7 cellular contexts compared by ENCODE assay signal in the genomic region with DNA sequence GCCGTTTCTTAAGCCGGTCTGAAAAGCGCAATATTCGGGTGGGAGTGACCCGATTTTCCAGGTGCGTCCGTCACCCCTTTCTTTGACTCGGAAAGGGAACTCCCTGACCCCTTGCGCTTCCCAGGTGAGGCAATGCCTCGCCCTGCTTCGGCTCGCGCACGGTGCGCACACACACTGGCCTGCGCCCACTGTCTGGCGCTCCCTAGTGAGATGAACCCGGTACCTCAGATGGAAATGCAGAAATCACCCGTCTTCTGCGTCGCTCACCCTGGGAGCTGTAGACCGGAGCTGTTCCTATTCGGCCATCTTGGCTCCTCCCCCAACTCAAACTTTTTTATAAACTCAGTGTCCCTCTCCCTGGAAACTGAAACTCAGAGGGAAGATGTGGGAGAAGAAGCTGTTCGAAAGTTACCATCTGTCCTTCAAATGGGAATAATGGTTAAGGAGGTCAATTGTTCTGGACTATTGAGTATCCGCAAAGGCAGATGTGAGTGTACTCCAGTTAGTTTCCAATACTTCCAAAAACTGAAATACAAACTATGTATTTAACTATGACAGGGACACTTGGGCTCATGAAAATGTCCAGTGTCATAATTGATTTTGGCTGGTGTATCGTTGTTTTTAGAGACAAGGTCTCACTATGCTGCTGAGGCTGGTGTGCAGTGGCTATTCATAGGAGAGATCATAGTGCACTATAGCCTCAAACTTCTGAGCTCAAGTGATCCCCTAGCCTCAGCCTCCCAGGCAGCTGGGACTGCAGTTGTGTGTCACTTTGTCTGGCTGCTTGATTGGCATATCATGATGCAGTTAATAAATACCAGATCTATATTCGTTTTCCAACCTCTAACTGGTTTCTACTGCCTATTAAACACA.
DNase-seq lines count a peak whose midpoint lies in the region; FAIRE-seq and TF ChIP-seq lines count a peak whose summit lies in the region.
"Not testable (repeated sequence)": the region's sequence is repeated elsewhere in the genome, so short reads cannot be mapped to it uniquely, and the experiment has no call there.

No MANE protein-coding gene starts in this region.

- H2BK120ac ChIP-seq in H9 (ENCODE audit: low read depth, low read length, poor library complexity, severe bottlenecking) = not testable (repeated sequence)
- peak overlapping the region; percentile 60 for H2BK120ac ChIP-seq in H1 (replicated peaks; ENCODE audit: low read depth, low read length)

- H3K4me3 ChIP-seq in CD8-positive, alpha-beta memory T cell (ENCODE audit: low read length) = not testable (repeated sequence)
- H3K4me3 ChIP-seq in H1 (ENCODE audit: extremely low read depth in 1 of 4, insufficient read depth in 2 of 4, low read depth in 3 of 4, low read length in 4 of 4) (peak overlapping the region in 2 of 4 experiments; percentile 22 to 29; a peak in 2 of 8 replicates), iPS-15b (ENCODE audit: low read depth, low read length) (peak overlapping the region; percentile 35)

- not testable (repeated sequence) for H3K9me3 Mint-ChIP-seq in CD8-positive, alpha-beta memory T cell; H9; mesothelial cell of epicardium

- H3K4me1 Mint-ChIP-seq in CD8-positive, alpha-beta memory T cell; H9; mesothelial cell of epicardium: not testable (repeated sequence)

- H3K4ac ChIP-seq in H9 (ENCODE audit: low read depth, low read length); H1 (replicated peaks; ENCODE audit: insufficient read length, low read depth, low read length): not testable (repeated sequence)

- H2AFZ ChIP-seq in H9 (ENCODE audit: low read length) = peak overlapping the region; percentile 92
- H2AFZ ChIP-seq in H1 (ENCODE audit: low read length) = not testable (repeated sequence)

- not testable (repeated sequence) for H3K23me2 ChIP-seq in H9 (ENCODE audit: insufficient read length, low read depth, low read length, poor library complexity, severe bottlenecking); H1 (ENCODE audit: low read depth, low read length)

- CTCF ChIA-PET in CD8-positive, alpha-beta memory T cell (lab: Charles Lee) = not testable (repeated sequence)
- CTCF ChIA-PET in H1 (lab: Charles Lee; ENCODE audit: partially characterized antibody) = interaction anchor here (0.6 to 1.5 kb wide), 4 partner anchors 11 to 419 kb away, joined by 3 to 5 read pairs (median 3); no protein-coding TSS in a partner anchor

- not testable (repeated sequence) for H3K23ac ChIP-seq in H9 (ENCODE audit: insufficient read length, low read depth, low read length); H1 (ENCODE audit: insufficient read length)

- not testable (repeated sequence) for H3K14ac ChIP-seq in H9 (ENCODE audit: insufficient read depth, low read length); H1 (ENCODE audit: insufficient read length)

- not testable (repeated sequence) for H3K56ac ChIP-seq in H9 (ENCODE audit: insufficient read length, low read depth, low read length); H1 (replicated peaks; ENCODE audit: insufficient read length, low read depth, low read length)

- peak overlapping the region in 2 of 7 donors; percentile 25 to 41 for H3K4me3 Mint-ChIP-seq in CD8-positive, alpha-beta memory T cell
- H3K4me3 Mint-ChIP-seq in H9 (peak overlapping the region; percentile 33 to 52; a peak in 3 of 5 replicates), mesothelial cell of epicardium (peak overlapping the region; percentile 48)

- not testable (repeated sequence) for TF ChIP-seq RAD21 in H1 (IDR thresholded peaks at IDR 0.05 in 1 of 2, conservative IDR thresholded peaks at IDR 0.05 in 1 of 2; ENCODE audit: low read depth in 2 of 2, low read length in 2 of 2)

- H2BK12ac ChIP-seq in H9 (ENCODE audit: insufficient read length, low read depth, low read length); H1 (ENCODE audit: low read depth, low read length): not testable (repeated sequence)

- WGBS in H9 (ENCODE audit: extremely low coverage, insufficient read length, low lambda C conversion rate) = no CpG with 5 or more reads among the region's 27 CpGs
- 90% methylated on average over 9 of the region's 27 CpGs; no CpG with 5 or more reads in 1 of the 2 experiments for WGBS in H1 (ENCODE audit: extremely low coverage in 1 of 2, insufficient coverage in 1 of 2, insufficient read length in 1 of 2, insufficient replicate concordance in 2 of 2, low coverage in 1 of 2, low lambda C conversion rate in 2 of 2, missing lambda C conversion rate in 1 of 2), 2 experiments

- not testable (repeated sequence) for DNase-seq in CD8-positive, alpha-beta memory T cell; H9; mesothelial cell of epicardium (ENCODE audit: low spot score in 2 of 2, unreplicated experiment in 2 of 2)
- DNase-seq in NCI-H748 (lab: John Stamatoyannopoulos, UW; ENCODE audit: unreplicated experiment) = peak; percentile 10
- DNase-seq in SW480 (ENCODE audit: low spot score) = peak; percentile 30
- peak in 1 of 2 experiments; percentile 44 for DNase-seq in H1 (ENCODE audit: low read depth in 1 of 2, low spot score in 2 of 2)

- H3K79me1 ChIP-seq in H9 (ENCODE audit: insufficient read depth, low read depth, low read length, poor library complexity, severe bottlenecking); H1 (ENCODE audit: low read depth, low read length): not testable (repeated sequence)

- H3K27me3 Mint-ChIP-seq in CD8-positive, alpha-beta memory T cell; H9 (ENCODE audit: low read depth); mesothelial cell of epicardium (ENCODE audit: low read depth): not testable (repeated sequence)

- H2BK20ac ChIP-seq in H9 (ENCODE audit: low read depth, low read length, poor library complexity, severe bottlenecking) = not testable (repeated sequence)
- peak overlapping the region; percentile 87; the same call in 1 of the 2 replicates for H2BK20ac ChIP-seq in H1 (ENCODE audit: low read length)

- not testable (repeated sequence) for H3K4me1 ChIP-seq in CD8-positive, alpha-beta memory T cell (ENCODE audit: insufficient read depth, low read length); H9 (ENCODE audit: insufficient read depth, low read length); H1 (replicated peaks in 1 of 4; ENCODE audit: control insufficient read depth in 3 of 4, insufficient read depth in 4 of 4, low read length in 3 of 4); iPS-15b (ENCODE audit: control insufficient read depth, insufficient read depth, low read length)

- H3K4me2 ChIP-seq in H9 (ENCODE audit: insufficient read depth, insufficient read length, low read length) (peak overlapping the region; percentile 27), H1 (ENCODE audit: insufficient read depth in 1 of 2, low read depth in 2 of 2, low read length in 2 of 2) (peak overlapping the region in 1 of 2 experiments; percentile 53; a peak in 2 of 4 replicates)

- not testable (repeated sequence) for H2AK5ac ChIP-seq in H9 (ENCODE audit: insufficient read length, low read length); H1 (ENCODE audit: low read depth, low read length)

- not testable (repeated sequence) for FAIRE-seq in H1 (lab: Jason Lieb, UNC)

- H2BK5ac ChIP-seq in H9 (ENCODE audit: insufficient read length, low read length); H1 (ENCODE audit: low read depth, low read length): not testable (repeated sequence)

- H3K79me2 ChIP-seq in H9 (ENCODE audit: insufficient read depth, low read length); H1 (ENCODE audit: control insufficient read depth in 1 of 2, insufficient read depth in 2 of 2, low read length in 2 of 2): not testable (repeated sequence)

- not testable (repeated sequence) for TF ChIP-seq EP300 in H1 (IDR thresholded peaks at IDR 0.05; ENCODE audit: borderline replicate concordance in 1 of 2, low read depth in 2 of 2, low read length in 2 of 2)

- H4K5ac ChIP-seq in H9 (ENCODE audit: insufficient read length, low read depth, low read length) = not testable (repeated sequence)
- peak overlapping the region; percentile 15 for H4K5ac ChIP-seq in H1 (ENCODE audit: insufficient read length, low read depth, low read length)

- not testable (repeated sequence) for H3K27me3 ChIP-seq in CD8-positive, alpha-beta memory T cell (ENCODE audit: insufficient read depth, low read length, poor library complexity, severe bottlenecking); H9 (ENCODE audit: insufficient read depth, low read length); H1 (replicated peaks in 1 of 4; ENCODE audit: control insufficient read depth in 3 of 4, extremely low read depth in 1 of 4, insufficient read depth in 3 of 4, low read length in 3 of 4); iPS-15b (ENCODE audit: control insufficient read depth, insufficient read depth, low read length)

- not testable (repeated sequence) for TF ChIP-seq POLR2A in H1 (IDR thresholded peaks at IDR 0.05; ENCODE audit: control extremely low read depth in 1 of 2, low read depth in 2 of 2, low read length in 2 of 2)

- H4K20me1 ChIP-seq in H9 (ENCODE audit: control insufficient read depth, insufficient read depth, insufficient read length); H1 (replicated peaks in 1 of 2; ENCODE audit: control insufficient read depth in 1 of 2, insufficient read depth in 2 of 2, low read length in 2 of 2): not testable (repeated sequence)

- H3K9me3 ChIP-seq in CD8-positive, alpha-beta memory T cell (ENCODE audit: low read length); H9 (ENCODE audit: control insufficient read depth, low read depth, low read length); H1 (ENCODE audit: insufficient read depth in 2 of 2, low read depth in 1 of 2, low read length in 1 of 2); iPS-15b (ENCODE audit: control insufficient read depth, insufficient read depth, low read length): not testable (repeated sequence)

- H4K91ac ChIP-seq in H9 (ENCODE audit: insufficient read length, low read depth, low read length); H1 (replicated peaks; ENCODE audit: insufficient read length, low read length): not testable (repeated sequence)

- H3K36me3 Mint-ChIP-seq in CD8-positive, alpha-beta memory T cell; mesothelial cell of epicardium: not testable (repeated sequence)
- peaks cover 0 to 12% (median 6%) of the 10 kb centered on the region in 3 experiments; a peak in 4 of 7 replicates for H3K36me3 Mint-ChIP-seq in H9 (ENCODE audit: insufficient read depth in 1 of 3, low read depth in 3 of 3)

- peak overlapping the region; percentile 73 for H3K18ac ChIP-seq in H9 (ENCODE audit: insufficient read length, low read depth, low read length)
- H3K18ac ChIP-seq in H1 (ENCODE audit: extremely low read depth, low read length) = 0 out of 2 replicates have a peak overlapping the region, but pooled peaks have one; percentile 26

- H3K27ac ChIP-seq in CD8-positive, alpha-beta memory T cell (ENCODE audit: low read depth, low read length) = peak overlapping the region; percentile 11
- not testable (repeated sequence) for H3K27ac ChIP-seq in H9 (ENCODE audit: insufficient read length, low read depth, low read length); H1 (ENCODE audit: low read depth, low read length)

- H3K9ac ChIP-seq in H9 (ENCODE audit: extremely low read depth, insufficient read length, low read length); H1 (replicated peaks in 1 of 4; ENCODE audit: extremely low read depth in 1 of 4, low read depth in 3 of 4, low read length in 3 of 4); iPS-15b (ENCODE audit: low read depth, low read length): not testable (repeated sequence)

- POLR2A ChIA-PET in CD8-positive, alpha-beta memory T cell (lab: Charles Lee); H1 (lab: Charles Lee; ENCODE audit: partially characterized antibody): not testable (repeated sequence)

- TF ChIP-seq CTCF in H9 (conservative IDR thresholded peaks at IDR 0.05); H1 (IDR thresholded peaks at IDR 0.05; ENCODE audit: control extremely low read depth in 1 of 3, insufficient read depth in 1 of 3, low read depth in 1 of 3, low read length in 3 of 3); mesothelial cell of epicardium (IDR thresholded peaks at IDR 0.05; ENCODE audit: unreplicated experiment): not testable (repeated sequence)

- H3T11ph ChIP-seq in H9 (ENCODE audit: low read length) = not testable (repeated sequence)

- not testable (repeated sequence) for H4K8ac ChIP-seq in H9 (replicated peaks; ENCODE audit: insufficient read length, low read depth, low read length); H1 (ENCODE audit: extremely low read depth, insufficient read depth, low read length)

- H3K36me3 ChIP-seq in CD8-positive, alpha-beta memory T cell (ENCODE audit: insufficient read depth, low read length); H1 (ENCODE audit: control insufficient read depth in 2 of 4, insufficient read depth in 4 of 4, low read length in 3 of 4); iPS-15b (ENCODE audit: control insufficient read depth, insufficient read depth, low read length): not testable (repeated sequence)

- not testable (repeated sequence) for H3K27ac Mint-ChIP-seq in CD8-positive, alpha-beta memory T cell; H9; mesothelial cell of epicardium

- H2BK15ac ChIP-seq in H9 (ENCODE audit: low read depth, low read length); H1 (ENCODE audit: low read length): not testable (repeated sequence)
